In the genomic region with DNA sequence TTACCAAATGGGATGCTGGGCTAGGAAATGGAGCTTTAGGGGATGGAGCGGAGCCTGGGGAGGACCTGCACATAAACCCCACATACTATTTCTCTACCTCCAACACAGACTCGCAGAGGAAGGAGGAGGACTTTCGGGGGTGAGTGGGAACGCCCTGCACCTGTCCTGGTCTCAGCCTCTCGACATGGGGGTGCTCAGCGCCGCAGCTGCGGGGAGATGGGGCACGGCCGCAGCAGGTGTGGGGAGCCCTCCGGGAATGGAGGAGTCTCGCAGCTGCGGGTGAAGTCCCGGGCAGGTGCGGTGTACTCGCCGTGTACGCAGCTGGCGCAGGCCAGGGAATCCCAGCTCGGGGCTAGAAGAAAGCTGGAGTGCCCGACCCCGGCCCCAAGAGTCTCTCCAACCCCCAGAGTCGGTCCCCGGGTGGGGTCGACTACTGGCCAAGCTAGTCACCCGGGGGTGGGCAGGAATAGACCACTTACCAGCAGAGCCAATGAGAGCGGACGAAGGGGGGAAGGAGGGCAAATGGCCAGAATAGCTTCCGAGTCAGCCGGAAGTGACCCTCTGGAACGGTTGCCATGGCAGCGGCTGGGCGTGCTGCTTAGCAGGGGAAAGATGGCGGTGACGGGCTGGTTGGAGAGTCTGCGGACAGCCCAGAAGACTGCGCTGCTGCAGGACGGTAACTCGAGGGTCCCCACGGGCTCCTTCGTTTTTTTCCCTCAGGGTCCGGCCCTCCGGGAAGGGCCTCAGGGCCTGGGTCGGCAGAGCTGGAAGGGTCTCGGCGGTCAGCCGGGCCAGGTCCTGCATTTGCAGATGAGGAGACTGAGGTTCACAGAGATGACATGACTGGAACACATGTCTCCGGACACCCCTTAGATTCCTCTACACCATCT, we compare ENCODE assay signal across 1 cellular context.
A peak's percentile ranks its signal among the peaks of the same experiment; 100 is the strongest.
TF ChIP-seq lines count a peak whose summit lies in the region.

A gene (plus strand): TSS at position 597 of the 890 bp plus-strand sequence. CDS start 16 bp downstream, at position 613.
A gene (minus strand): TSS at position 533 of the 890 bp plus-strand sequence. CDS start 897 bp downstream, outside the sequence.

TF ChIP-seq in HepG2, 621 proteins besides CTCF, POLR2A, EP300 and RAD21 (continued from another document and continues in another):
- TF ChIP-seq, protein P1, sequence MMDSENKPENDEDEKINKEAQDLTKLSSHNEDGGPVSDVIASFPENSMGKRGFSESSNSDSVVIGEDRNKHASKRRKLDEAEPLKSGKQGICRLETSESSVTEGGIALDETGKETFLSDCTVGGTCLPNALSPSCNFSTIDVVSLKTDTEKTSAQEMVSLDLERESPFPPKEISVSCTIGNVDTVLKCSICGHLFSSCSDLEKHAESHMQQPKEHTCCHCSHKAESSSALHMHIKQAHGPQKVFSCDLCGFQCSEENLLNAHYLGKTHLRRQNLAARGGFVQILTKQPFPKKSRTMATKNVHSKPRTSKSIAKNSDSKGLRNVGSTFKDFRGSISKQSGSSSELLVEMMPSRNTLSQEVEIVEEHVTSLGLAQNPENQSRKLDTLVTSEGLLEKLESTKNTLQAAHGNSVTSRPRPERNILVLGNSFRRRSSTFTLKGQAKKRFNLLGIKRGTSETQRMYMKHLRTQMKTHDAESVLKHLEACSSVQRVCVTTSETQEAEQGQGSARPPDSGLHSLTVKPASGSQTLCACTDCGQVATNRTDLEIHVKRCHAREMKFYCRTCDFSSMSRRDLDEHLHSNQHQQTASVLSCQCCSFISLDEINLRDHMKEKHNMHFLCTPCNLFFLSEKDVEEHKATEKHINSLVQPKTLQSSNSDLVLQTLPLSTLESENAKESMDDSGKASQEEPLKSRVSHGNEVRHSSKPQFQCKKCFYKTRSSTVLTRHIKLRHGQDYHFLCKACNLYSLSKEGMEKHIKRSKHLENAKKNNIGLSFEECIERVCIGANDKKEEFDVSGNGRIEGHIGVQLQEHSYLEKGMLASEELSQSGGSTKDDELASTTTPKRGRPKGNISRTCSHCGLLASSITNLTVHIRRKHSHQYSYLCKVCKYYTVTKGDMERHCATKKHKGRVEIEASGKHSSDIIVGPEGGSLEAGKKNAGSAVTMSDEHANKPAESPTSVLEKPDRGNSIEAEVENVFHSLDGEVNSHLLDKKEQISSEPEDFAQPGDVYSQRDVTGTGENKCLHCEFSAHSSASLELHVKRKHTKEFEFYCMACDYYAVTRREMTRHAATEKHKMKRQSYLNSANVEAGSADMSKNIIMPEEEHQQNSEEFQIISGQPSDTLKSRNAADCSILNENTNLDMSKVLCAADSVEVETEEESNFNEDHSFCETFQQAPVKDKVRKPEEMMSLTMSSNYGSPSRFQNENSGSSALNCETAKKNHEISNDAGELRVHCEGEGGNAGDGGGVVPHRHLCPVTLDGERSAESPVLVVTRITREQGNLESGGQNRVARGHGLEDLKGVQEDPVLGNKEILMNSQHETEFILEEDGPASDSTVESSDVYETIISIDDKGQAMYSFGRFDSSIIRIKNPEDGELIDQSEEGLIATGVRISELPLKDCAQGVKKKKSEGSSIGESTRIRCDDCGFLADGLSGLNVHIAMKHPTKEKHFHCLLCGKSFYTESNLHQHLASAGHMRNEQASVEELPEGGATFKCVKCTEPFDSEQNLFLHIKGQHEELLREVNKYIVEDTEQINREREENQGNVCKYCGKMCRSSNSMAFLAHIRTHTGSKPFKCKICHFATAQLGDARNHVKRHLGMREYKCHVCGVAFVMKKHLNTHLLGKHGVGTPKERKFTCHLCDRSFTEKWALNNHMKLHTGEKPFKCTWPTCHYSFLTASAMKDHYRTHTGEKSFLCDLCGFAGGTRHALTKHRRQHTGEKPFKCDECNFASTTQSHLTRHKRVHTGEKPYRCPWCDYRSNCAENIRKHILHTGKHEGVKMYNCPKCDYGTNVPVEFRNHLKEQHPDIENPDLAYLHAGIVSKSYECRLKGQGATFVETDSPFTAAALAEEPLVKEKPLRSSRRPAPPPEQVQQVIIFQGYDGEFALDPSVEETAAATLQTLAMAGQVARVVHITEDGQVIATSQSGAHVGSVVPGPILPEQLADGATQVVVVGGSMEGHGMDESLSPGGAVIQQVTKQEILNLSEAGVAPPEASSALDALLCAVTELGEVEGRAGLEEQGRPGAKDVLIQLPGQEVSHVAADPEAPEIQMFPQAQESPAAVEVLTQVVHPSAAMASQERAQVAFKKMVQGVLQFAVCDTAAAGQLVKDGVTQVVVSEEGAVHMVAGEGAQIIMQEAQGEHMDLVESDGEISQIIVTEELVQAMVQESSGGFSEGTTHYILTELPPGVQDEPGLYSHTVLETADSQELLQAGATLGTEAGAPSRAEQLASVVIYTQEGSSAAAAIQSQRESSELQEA (CRISPR knock-in tag; IDR thresholded peaks at IDR 0.05; ENCODE audit: not compliant biosample characterization): no peak
- TF ChIP-seq, protein P2, sequence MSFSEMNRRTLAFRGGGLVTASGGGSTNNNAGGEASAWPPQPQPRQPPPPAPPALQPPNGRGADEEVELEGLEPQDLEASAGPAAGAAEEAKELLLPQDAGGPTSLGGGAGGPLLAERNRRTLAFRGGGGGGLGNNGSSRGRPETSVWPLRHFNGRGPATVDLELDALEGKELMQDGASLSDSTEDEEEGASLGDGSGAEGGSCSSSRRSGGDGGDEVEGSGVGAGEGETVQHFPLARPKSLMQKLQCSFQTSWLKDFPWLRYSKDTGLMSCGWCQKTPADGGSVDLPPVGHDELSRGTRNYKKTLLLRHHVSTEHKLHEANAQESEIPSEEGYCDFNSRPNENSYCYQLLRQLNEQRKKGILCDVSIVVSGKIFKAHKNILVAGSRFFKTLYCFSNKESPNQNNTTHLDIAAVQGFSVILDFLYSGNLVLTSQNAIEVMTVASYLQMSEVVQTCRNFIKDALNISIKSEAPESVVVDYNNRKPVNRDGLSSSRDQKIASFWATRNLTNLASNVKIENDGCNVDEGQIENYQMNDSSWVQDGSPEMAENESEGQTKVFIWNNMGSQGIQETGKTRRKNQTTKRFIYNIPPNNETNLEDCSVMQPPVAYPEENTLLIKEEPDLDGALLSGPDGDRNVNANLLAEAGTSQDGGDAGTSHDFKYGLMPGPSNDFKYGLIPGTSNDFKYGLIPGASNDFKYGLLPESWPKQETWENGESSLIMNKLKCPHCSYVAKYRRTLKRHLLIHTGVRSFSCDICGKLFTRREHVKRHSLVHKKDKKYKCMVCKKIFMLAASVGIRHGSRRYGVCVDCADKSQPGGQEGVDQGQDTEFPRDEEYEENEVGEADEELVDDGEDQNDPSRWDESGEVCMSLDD (CRISPR knock-in tag; IDR thresholded peaks at IDR 0.05; ENCODE audit: borderline replicate concordance): peak; percentile 78; the same call in 1 of the 2 replicates
- TF ChIP-seq ZZZ3 (CRISPR knock-in tag; IDR thresholded peaks at IDR 0.05; ENCODE audit: borderline replicate concordance) (no peak), ATM (IDR thresholded peaks at IDR 0.05; ENCODE audit: borderline replicate concordance) (no peak), NRL (CRISPR knock-in tag; IDR thresholded peaks at IDR 0.05; ENCODE audit: borderline replicate concordance) (peak; percentile 48; the same call in 1 of the 2 replicates), ZNF850 (CRISPR knock-in tag; conservative IDR thresholded peaks at IDR 0.05) (no peak), PHF5A (CRISPR knock-in tag; IDR thresholded peaks at IDR 0.05; ENCODE audit: low read depth, unreplicated experiment) (no peak), JDP2 (CRISPR knock-in tag; IDR thresholded peaks at IDR 0.05; ENCODE audit: borderline replicate concordance) (no peak), ARID2 (CRISPR knock-in tag; IDR thresholded peaks at IDR 0.05; ENCODE audit: borderline replicate concordance) (no peak), ZFP90 (CRISPR knock-in tag; IDR thresholded peaks at IDR 0.05; ENCODE audit: borderline replicate concordance) (peak; percentile 85), ZNF577 (CRISPR knock-in tag; IDR thresholded peaks at IDR 0.05; ENCODE audit: borderline replicate concordance, low read depth) (no peak), TCF7L2 (IDR thresholded peaks at IDR 0.05; ENCODE audit: low read depth, low read length) (no peak), GZF1 (CRISPR knock-in tag; IDR thresholded peaks at IDR 0.05) (0 out of 2 replicates have a peak, but pooled peaks have one; percentile 46), ZNF337 (CRISPR knock-in tag; IDR thresholded peaks at IDR 0.05; ENCODE audit: borderline replicate concordance, low read depth) (no peak), REPIN1 (CRISPR knock-in tag; IDR thresholded peaks at IDR 0.05; ENCODE audit: borderline replicate concordance, low read depth) (no peak), ZNF572 (CRISPR knock-in tag; IDR thresholded peaks at IDR 0.05) (0 out of 2 replicates have a peak, but pooled peaks have one; percentile 16), PCBP2 (optimal IDR thresholded peaks at IDR 0.05; ENCODE audit: low read depth, low read length, poor library complexity, severe bottlenecking) (no peak), KDM2A (CRISPR knock-in tag; IDR thresholded peaks at IDR 0.05; ENCODE audit: borderline replicate concordance, low read depth) (peak; percentile 73; the same call in 1 of the 2 replicates), SIN3A (IDR thresholded peaks at IDR 0.05; ENCODE audit: borderline replicate concordance, low read depth, low read length) (peak; percentile 98)
- TF ChIP-seq, protein P3, sequence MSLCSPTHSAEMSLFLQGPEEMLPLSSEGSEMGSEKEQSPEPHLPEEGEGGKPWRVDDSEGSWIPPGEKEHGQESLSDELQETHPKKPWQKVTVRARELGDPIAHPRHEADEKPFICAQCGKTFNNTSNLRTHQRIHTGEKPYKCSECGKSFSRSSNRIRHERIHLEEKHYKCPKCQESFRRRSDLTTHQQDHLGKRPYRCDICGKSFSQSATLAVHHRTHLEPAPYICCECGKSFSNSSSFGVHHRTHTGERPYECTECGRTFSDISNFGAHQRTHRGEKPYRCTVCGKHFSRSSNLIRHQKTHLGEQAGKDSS (CRISPR knock-in tag; IDR thresholded peaks at IDR 0.05; ENCODE audit: borderline replicate concordance, low read depth): peak; percentile 15; the same call in 1 of the 2 replicates
- TF ChIP-seq, protein P4, sequence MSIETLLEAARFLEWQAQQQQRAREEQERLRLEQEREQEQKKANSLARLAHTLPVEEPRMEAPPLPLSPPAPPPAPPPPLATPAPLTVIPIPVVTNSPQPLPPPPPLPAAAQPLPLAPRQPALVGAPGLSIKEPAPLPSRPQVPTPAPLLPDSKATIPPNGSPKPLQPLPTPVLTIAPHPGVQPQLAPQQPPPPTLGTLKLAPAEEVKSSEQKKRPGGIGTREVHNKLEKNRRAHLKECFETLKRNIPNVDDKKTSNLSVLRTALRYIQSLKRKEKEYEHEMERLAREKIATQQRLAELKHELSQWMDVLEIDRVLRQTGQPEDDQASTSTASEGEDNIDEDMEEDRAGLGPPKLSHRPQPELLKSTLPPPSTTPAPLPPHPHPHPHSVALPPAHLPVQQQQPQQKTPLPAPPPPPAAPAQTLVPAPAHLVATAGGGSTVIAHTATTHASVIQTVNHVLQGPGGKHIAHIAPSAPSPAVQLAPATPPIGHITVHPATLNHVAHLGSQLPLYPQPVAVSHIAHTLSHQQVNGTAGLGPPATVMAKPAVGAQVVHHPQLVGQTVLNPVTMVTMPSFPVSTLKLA (IDR thresholded peaks at IDR 0.05): no peak
- TF ChIP-seq, protein P5, sequence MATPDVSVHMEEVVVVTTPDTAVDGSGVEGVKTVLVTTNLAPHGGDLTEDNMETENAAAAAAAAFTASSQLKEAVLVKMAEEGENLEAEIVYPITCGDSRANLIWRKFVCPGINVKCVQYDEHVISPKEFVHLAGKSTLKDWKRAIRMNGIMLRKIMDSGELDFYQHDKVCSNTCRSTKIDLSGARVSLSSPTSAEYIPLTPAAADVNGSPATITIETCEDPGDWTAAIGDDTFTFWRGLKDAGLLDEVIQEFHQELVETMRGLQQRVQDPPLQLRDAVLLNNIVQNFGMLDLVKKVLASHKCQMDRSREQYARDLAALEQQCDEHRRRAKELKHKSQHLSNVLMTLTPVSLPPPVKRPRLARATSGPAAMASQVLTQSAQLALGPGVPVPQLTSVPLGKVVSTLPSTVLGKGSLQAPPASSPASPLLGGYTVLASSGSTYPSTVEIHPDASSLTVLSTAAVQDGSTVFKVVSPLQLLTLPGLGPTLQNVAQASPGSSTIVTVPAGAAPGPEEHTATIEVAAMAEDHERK (CRISPR knock-in tag; IDR thresholded peaks at IDR 0.05; ENCODE audit: low read depth): no peak
- TF ChIP-seq, protein P6, sequence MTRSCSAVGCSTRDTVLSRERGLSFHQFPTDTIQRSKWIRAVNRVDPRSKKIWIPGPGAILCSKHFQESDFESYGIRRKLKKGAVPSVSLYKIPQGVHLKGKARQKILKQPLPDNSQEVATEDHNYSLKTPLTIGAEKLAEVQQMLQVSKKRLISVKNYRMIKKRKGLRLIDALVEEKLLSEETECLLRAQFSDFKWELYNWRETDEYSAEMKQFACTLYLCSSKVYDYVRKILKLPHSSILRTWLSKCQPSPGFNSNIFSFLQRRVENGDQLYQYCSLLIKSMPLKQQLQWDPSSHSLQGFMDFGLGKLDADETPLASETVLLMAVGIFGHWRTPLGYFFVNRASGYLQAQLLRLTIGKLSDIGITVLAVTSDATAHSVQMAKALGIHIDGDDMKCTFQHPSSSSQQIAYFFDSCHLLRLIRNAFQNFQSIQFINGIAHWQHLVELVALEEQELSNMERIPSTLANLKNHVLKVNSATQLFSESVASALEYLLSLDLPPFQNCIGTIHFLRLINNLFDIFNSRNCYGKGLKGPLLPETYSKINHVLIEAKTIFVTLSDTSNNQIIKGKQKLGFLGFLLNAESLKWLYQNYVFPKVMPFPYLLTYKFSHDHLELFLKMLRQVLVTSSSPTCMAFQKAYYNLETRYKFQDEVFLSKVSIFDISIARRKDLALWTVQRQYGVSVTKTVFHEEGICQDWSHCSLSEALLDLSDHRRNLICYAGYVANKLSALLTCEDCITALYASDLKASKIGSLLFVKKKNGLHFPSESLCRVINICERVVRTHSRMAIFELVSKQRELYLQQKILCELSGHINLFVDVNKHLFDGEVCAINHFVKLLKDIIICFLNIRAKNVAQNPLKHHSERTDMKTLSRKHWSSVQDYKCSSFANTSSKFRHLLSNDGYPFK (CRISPR knock-in tag; IDR thresholded peaks at IDR 0.05; ENCODE audit: borderline replicate concordance): 0 out of 2 replicates have a peak, but pooled peaks have one; percentile 61
- TF ChIP-seq, protein P7, sequence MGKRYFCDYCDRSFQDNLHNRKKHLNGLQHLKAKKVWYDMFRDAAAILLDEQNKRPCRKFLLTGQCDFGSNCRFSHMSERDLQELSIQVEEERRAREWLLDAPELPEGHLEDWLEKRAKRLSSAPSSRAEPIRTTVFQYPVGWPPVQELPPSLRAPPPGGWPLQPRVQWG (CRISPR knock-in tag; IDR thresholded peaks at IDR 0.05; ENCODE audit: borderline replicate concordance, low read depth): no peak
- TF ChIP-seq, protein P8, sequence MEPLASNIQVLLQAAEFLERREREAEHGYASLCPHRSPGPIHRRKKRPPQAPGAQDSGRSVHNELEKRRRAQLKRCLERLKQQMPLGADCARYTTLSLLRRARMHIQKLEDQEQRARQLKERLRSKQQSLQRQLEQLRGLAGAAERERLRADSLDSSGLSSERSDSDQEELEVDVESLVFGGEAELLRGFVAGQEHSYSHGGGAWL (CRISPR knock-in tag; IDR thresholded peaks at IDR 0.05): peak; percentile 56; the same call in 1 of the 2 replicates
